In the genomic region with DNA sequence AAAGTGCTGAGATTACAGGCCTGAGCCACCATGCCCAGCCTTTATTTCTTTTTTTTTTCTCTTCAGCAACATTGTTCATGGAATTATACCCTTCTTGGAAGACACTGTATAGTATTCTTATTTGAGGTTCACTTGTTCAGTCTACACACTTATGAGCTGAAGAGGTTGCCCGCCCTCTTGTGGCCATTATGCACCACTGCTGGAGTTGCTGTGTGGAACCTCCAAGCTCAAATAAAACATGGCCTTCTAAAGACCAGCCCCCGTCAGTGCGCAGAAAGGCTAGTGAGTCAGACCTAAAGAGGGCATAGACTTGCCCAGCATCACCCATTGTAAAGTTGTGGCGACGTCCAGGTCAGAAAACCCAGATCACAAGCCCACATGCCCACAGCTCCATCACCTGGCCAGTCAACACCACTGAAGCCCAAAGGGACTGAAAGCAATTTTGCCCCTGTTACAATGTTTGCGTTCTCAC, we compare ENCODE assay signal across 8 cellular contexts. TPM values are rescaled to one million over a fixed set of nuclear protein-coding genes. Genes with fewer than 3 reads are reported as not detected.
DNase-seq lines count a peak whose midpoint lies in the region; FAIRE-seq and TF ChIP-seq lines count a peak whose summit lies in the region.

No MANE protein-coding gene starts in this region.

- H3K79me2 ChIP-seq in H1 (ENCODE audit: control insufficient read depth in 1 of 2, insufficient read depth in 2 of 2, low read length in 2 of 2), result no peaks in the 10 kb centered on the region

- TF ChIP-seq RAD21 in H1 (IDR thresholded peaks at IDR 0.05 in 1 of 2, conservative IDR thresholded peaks at IDR 0.05 in 1 of 2; ENCODE audit: low read depth in 2 of 2, low read length in 2 of 2), result peak; percentile 76 to 80

- H3K27ac Mint-ChIP-seq in activated CD4-positive, alpha-beta memory T cell treated with anti-CD3 and anti-CD28 coated beads for 36 hours, result no peak overlapping the region
- no peak overlapping the region for H3K27ac Mint-ChIP-seq in mesothelial cell of epicardium

- no peak overlapping the region for H3K56ac ChIP-seq in H1 (replicated peaks; ENCODE audit: insufficient read length, low read depth, low read length)

- H3K9me3 Mint-ChIP-seq in activated CD4-positive, alpha-beta memory T cell treated with anti-CD3 and anti-CD28 coated beads for 36 hours, result no peaks in the 10 kb centered on the region
- no peaks in the 10 kb centered on the region for H3K9me3 Mint-ChIP-seq in mesothelial cell of epicardium

- H3K79me1 ChIP-seq in H1 (ENCODE audit: low read depth, low read length), result no peaks in the 10 kb centered on the region

- H4K20me1 ChIP-seq in H1 (replicated peaks in 1 of 2; ENCODE audit: control insufficient read depth in 1 of 2, insufficient read depth in 2 of 2, low read length in 2 of 2), result no peaks in the 10 kb centered on the region

- no peak for TF ChIP-seq POLR2A in H1 (IDR thresholded peaks at IDR 0.05; ENCODE audit: control extremely low read depth in 1 of 2, low read depth in 2 of 2, low read length in 2 of 2)

- H4K8ac ChIP-seq in H1 (ENCODE audit: extremely low read depth, insufficient read depth, low read length), result no peak overlapping the region

- no peaks in the 10 kb centered on the region for H3K36me3 ChIP-seq in H1 (ENCODE audit: control insufficient read depth in 2 of 4, insufficient read depth in 4 of 4, low read length in 3 of 4)

- in situ Hi-C loops in GM13977 (cut with MboI; ENCODE audit: low pct_unique_long_range_greater_than_20kb, low sequenced_read_pairs, unreplicated experiment), result no loop called here

- H4K5ac ChIP-seq in H1 (ENCODE audit: insufficient read length, low read depth, low read length), result no peak overlapping the region

- no peaks in the 10 kb centered on the region for H3K36me3 Mint-ChIP-seq in activated CD4-positive, alpha-beta memory T cell treated with anti-CD3 and anti-CD28 coated beads for 36 hours
- no peaks in the 10 kb centered on the region for H3K36me3 Mint-ChIP-seq in mesothelial cell of epicardium

- H2BK15ac ChIP-seq in H1 (ENCODE audit: low read length), result 0 out of 2 replicates have a peak overlapping the region, but pooled peaks have one; percentile 29

- WGBS in H1 (ENCODE audit: extremely low coverage in 1 of 2, insufficient coverage in 1 of 2, insufficient read length in 1 of 2, insufficient replicate concordance in 2 of 2, low coverage in 1 of 2, low lambda C conversion rate in 2 of 2, missing lambda C conversion rate in 1 of 2), 2 experiments, result 22% methylated on average over 6 of the region's 6 CpGs; no CpG with 5 or more reads in 1 of the 2 experiments

- H3K4ac ChIP-seq in H1 (replicated peaks; ENCODE audit: insufficient read length, low read depth, low read length), result no peak overlapping the region

- CTCF ChIA-PET in activated CD4-positive, alpha-beta memory T cell treated with anti-CD3 and anti-CD28 coated beads for 36 hours (lab: Charles Lee), result interaction anchor here (0.6 to 3.3 kb wide), 54 partner anchors 8 to 1130 kb away, joined by 3 to 71 read pairs (median 4); a partner anchor contains a TSS
- CTCF ChIA-PET in H1 (lab: Charles Lee; ENCODE audit: partially characterized antibody), result interaction anchor here (0.6 to 5.4 kb wide), 44 partner anchors 8 to 512 kb away, joined by 3 to 73 read pairs (median 4); a partner anchor contains a TSS

- DNase-seq in GM13977 (ENCODE audit: low spot score) (peak; percentile 74), HL-60 (ENCODE audit: low read depth in 1 of 2, low spot score in 1 of 2) (peak; percentile 48 to 71), NCI-H82 (lab: John Stamatoyannopoulos, UW) (peak; percentile 92), H1 (ENCODE audit: low read depth in 1 of 2, low spot score in 2 of 2) (peak in 1 of 2 experiments; percentile 63), mesothelial cell of epicardium (ENCODE audit: low spot score in 2 of 2, unreplicated experiment in 2 of 2) (peak in 1 of 2 experiments; percentile 57)
- peak; percentile 76 for DNase-seq in activated CD4-positive, alpha-beta memory T cell treated with anti-CD3 and anti-CD28 coated beads for 36 hours
- DNase-seq in stimulated activated CD8-positive, alpha-beta memory T cell treated with anti-CD3 and anti-CD28 coated beads, Interleukin-7, amount 100 ng/mL, for 4 hours (ENCODE audit: low read depth in 2 of 2), result peak; percentile 25 to 43

- H3K18ac ChIP-seq in H1 (ENCODE audit: extremely low read depth, low read length), result peak overlapping the region; percentile 89

- H2BK5ac ChIP-seq in H1 (ENCODE audit: low read depth, low read length), result no peak overlapping the region

- H3K27me3 Mint-ChIP-seq in activated CD4-positive, alpha-beta memory T cell treated with anti-CD3 and anti-CD28 coated beads for 36 hours, result no peaks in the 10 kb centered on the region
- no peaks in the 10 kb centered on the region for H3K27me3 Mint-ChIP-seq in mesothelial cell of epicardium (ENCODE audit: low read depth)

- no peak overlapping the region for H3K23ac ChIP-seq in H1 (ENCODE audit: insufficient read length)

- H3K4me2 ChIP-seq in H1 (ENCODE audit: insufficient read depth in 1 of 2, low read depth in 2 of 2, low read length in 2 of 2), result peak overlapping the region in 1 of 2 experiments; percentile 54; a peak in 2 of 4 replicates

- 0 out of 2 replicates have a peak overlapping the region, but pooled peaks have one; percentile 50 for H2BK12ac ChIP-seq in H1 (ENCODE audit: low read depth, low read length)

- peaks cover 1% of the 10 kb centered on the region for H3K4me1 Mint-ChIP-seq in activated CD4-positive, alpha-beta memory T cell treated with anti-CD3 and anti-CD28 coated beads for 36 hours (ENCODE audit: low read depth)
- peaks cover 7% of the 10 kb centered on the region for H3K4me1 Mint-ChIP-seq in mesothelial cell of epicardium

- H2AFZ ChIP-seq in H1 (ENCODE audit: low read length), result peak overlapping the region; percentile 76; the same call in 1 of the 2 replicates

- FAIRE-seq in A204.1 (lab: Jason Lieb, UNC) (peak; percentile 91), H1 (lab: Jason Lieb, UNC) (peak; percentile 93)

- H3K27ac ChIP-seq in HL-60 (replicated peaks) (no peak overlapping the region), H1 (ENCODE audit: low read depth, low read length) (no peak overlapping the region)

- 0 out of 2 replicates have a peak overlapping the region, but pooled peaks have one; percentile 72 for H2BK20ac ChIP-seq in H1 (ENCODE audit: low read length)

- H4K91ac ChIP-seq in H1 (replicated peaks; ENCODE audit: insufficient read length, low read length), result no peak overlapping the region

- peaks cover 3 to 11% (median 7%) of the 10 kb centered on the region in 4 experiments; a peak in 6 of 7 replicates for H3K4me1 ChIP-seq in H1 (replicated peaks in 1 of 4; ENCODE audit: control insufficient read depth in 3 of 4, insufficient read depth in 4 of 4, low read length in 3 of 4)

- no peaks in the 10 kb centered on the region for H3K9me3 ChIP-seq in H1 (ENCODE audit: insufficient read depth in 2 of 2, low read depth in 1 of 2, low read length in 1 of 2)

- intact Hi-C loops in activated CD4-positive, alpha-beta memory T cell treated with anti-CD3 and anti-CD28 coated beads for 36 hours (cut with micrococcal nuclease), result loop anchor here (1.0 to 2.0 kb wide), 5 partner anchors 25 to 186 kb away; a partner anchor contains a TSS

- no peak overlapping the region for H3K4me3 Mint-ChIP-seq in activated CD4-positive, alpha-beta memory T cell treated with anti-CD3 and anti-CD28 coated beads for 36 hours
- no peak overlapping the region for H3K4me3 Mint-ChIP-seq in mesothelial cell of epicardium

- no peak overlapping the region for H3K14ac ChIP-seq in H1 (ENCODE audit: insufficient read length)

- no peaks in the 10 kb centered on the region for H3K23me2 ChIP-seq in H1 (ENCODE audit: low read depth, low read length)

- TF ChIP-seq EP300 in H1 (IDR thresholded peaks at IDR 0.05; ENCODE audit: borderline replicate concordance in 1 of 2, low read depth in 2 of 2, low read length in 2 of 2), result no peak

- H3K4me3 ChIP-seq in HL-60 (replicated peaks; ENCODE audit: insufficient read depth, low read length), result no peak overlapping the region
- H3K4me3 ChIP-seq in H1 (ENCODE audit: extremely low read depth in 1 of 4, insufficient read depth in 2 of 4, low read depth in 3 of 4, low read length in 4 of 4), result peak overlapping the region in 1 of 4 experiments; percentile 7; a peak in 1 of 8 replicates

- H3K27me3 ChIP-seq in HL-60 (ENCODE audit: insufficient read depth, poor library complexity, severe bottlenecking), result no peaks in the 10 kb centered on the region
- H3K27me3 ChIP-seq in H1 (replicated peaks in 1 of 4; ENCODE audit: control insufficient read depth in 3 of 4, extremely low read depth in 1 of 4, insufficient read depth in 3 of 4, low read length in 3 of 4), result no peaks in the 10 kb centered on the region

- POLR2A ChIA-PET in activated CD4-positive, alpha-beta memory T cell treated with anti-CD3 and anti-CD28 coated beads for 36 hours (lab: Charles Lee), result interaction anchor here (0.6 to 1.1 kb wide), 2 partner anchors 24 to 159 kb away, joined by 3 read pairs; no protein-coding TSS in a partner anchor
- POLR2A ChIA-PET in H1 (lab: Charles Lee; ENCODE audit: partially characterized antibody), result interaction anchor here (0.7 to 2.2 kb wide), 9 partner anchors 11 to 100 kb away, joined by 3 to 16 read pairs (median 4); a partner anchor contains a TSS

- H2BK120ac ChIP-seq in H1 (replicated peaks; ENCODE audit: low read depth, low read length), result no peak overlapping the region

- no peak overlapping the region for H2AK5ac ChIP-seq in H1 (ENCODE audit: low read depth, low read length)

- TF ChIP-seq CTCF in GM13977 (IDR thresholded peaks at IDR 0.05; ENCODE audit: extremely low read depth, insufficient read depth, missing control alignments) (peak; percentile 97), HL-60 (IDR thresholded peaks at IDR 0.05; ENCODE audit: insufficient read depth, low read length) (peak; percentile 97), H1 (IDR thresholded peaks at IDR 0.05; ENCODE audit: control extremely low read depth in 1 of 3, insufficient read depth in 1 of 3, low read depth in 1 of 3, low read length in 3 of 3) (peak; percentile 72 to 95 (median 76)), mesothelial cell of epicardium (IDR thresholded peaks at IDR 0.05; ENCODE audit: unreplicated experiment) (peak; percentile 82)

- no peak overlapping the region for H3K9ac ChIP-seq in H1 (replicated peaks in 1 of 4; ENCODE audit: extremely low read depth in 1 of 4, low read depth in 3 of 4, low read length in 3 of 4)

RNA-seq across cellular contexts. Expression of a gene that starts 20.4 kb away (rescaled TPM):
- total RNA-seq in activated CD4-positive, alpha-beta memory T cell treated with anti-CD3 and anti-CD28 coated beads for 36 hours, result under 1 TPM; 0.21 to 0.27 TPM
- total RNA-seq in H1 (2021; fragmentation: NEBNext Ultra II Directional; extraction: Animal tissue kit (Norgen Biotek cat#: 25700)), result 3.5 and 5.1 TPM in 2 replicates
- polyA plus RNA-seq in H1 (2011; rRNA removed), result 4.9 and 6.4 TPM in 2 replicates
- 6.1 TPM for polyA plus RNA-seq in H1 (2011; cell fraction: cytosol; rRNA removed)
- polyA plus RNA-seq in H1 (2011; cell fraction: nucleus; rRNA removed), result 6.6 TPM
- polyA plus RNA-seq in H1 (2012, experiment 1 of 2), result 2.9 to 3.5 TPM (median 3.1 TPM) in 4 replicates
- polyA plus RNA-seq in H1 (2012, experiment 2 of 2), result 1.8 TPM
- polyA plus RNA-seq in H1 (2013, experiment 1 of 2), result 1.8 TPM
- polyA plus RNA-seq in H1 (2013, experiment 2 of 2), result 1.7 TPM
- polyA minus RNA-seq in H1 (2011; rRNA and poly(A)+ RNA removed), result 2.8 and 4.2 TPM in 2 replicates
- polyA minus RNA-seq in H1 (2011; cell fraction: cytosol; rRNA and poly(A)+ RNA removed), result 3.0 TPM
- polyA minus RNA-seq in H1 (2011; cell fraction: nucleus; rRNA and poly(A)+ RNA removed), result 6.4 TPM
- total RNA-seq in mesothelial cell of epicardium, result 2.1 to 2.8 TPM (median 2.6 TPM) in 3 replicates

RNA-seq across cellular contexts. Expression of a gene that starts 24.1 kb away (rescaled TPM):
- total RNA-seq in activated CD4-positive, alpha-beta memory T cell treated with anti-CD3 and anti-CD28 coated beads for 36 hours, result 10 to 100 TPM; 64.9 to 65.0 TPM
- 47.9 and 50.3 TPM in 2 replicates for total RNA-seq in H1 (2021; fragmentation: NEBNext Ultra II Directional; extraction: Animal tissue kit (Norgen Biotek cat#: 25700))
- polyA plus RNA-seq in H1 (2011; rRNA removed), result 42.4 and 43.5 TPM in 2 replicates
- polyA plus RNA-seq in H1 (2011; cell fraction: cytosol; rRNA removed), result 29.6 TPM
- 74.0 TPM for polyA plus RNA-seq in H1 (2011; cell fraction: nucleus; rRNA removed)
- polyA plus RNA-seq in H1 (2012, experiment 1 of 2), result 35.3 to 52.0 TPM (median 47.8 TPM) in 4 replicates
- polyA plus RNA-seq in H1 (2012, experiment 2 of 2), result 25.3 TPM
- 18.8 TPM for polyA plus RNA-seq in H1 (2013, experiment 1 of 2)
- polyA plus RNA-seq in H1 (2013, experiment 2 of 2), result 19.3 TPM
- polyA minus RNA-seq in H1 (2011; rRNA and poly(A)+ RNA removed), result 45.8 and 56.7 TPM in 2 replicates
- 32.2 TPM for polyA minus RNA-seq in H1 (2011; cell fraction: cytosol; rRNA and poly(A)+ RNA removed)
- polyA minus RNA-seq in H1 (2011; cell fraction: nucleus; rRNA and poly(A)+ RNA removed), result 32.2 TPM
- total RNA-seq in mesothelial cell of epicardium, result 11.2 to 12.2 TPM (median 11.7 TPM) in 3 replicates

RNA-seq across cellular contexts. Expression of a gene that starts 25.3 kb away (rescaled TPM):
- total RNA-seq in activated CD4-positive, alpha-beta memory T cell treated with anti-CD3 and anti-CD28 coated beads for 36 hours, result 10 to 100 TPM; 43.6 to 44.1 TPM
- 37.6 and 40.3 TPM in 2 replicates for total RNA-seq in H1 (2021; fragmentation: NEBNext Ultra II Directional; extraction: Animal tissue kit (Norgen Biotek cat#: 25700))
- 28.0 and 32.2 TPM in 2 replicates for polyA plus RNA-seq in H1 (2011; rRNA removed)
- polyA plus RNA-seq in H1 (2011; cell fraction: cytosol; rRNA removed), result 34.6 TPM
- 68.2 TPM for polyA plus RNA-seq in H1 (2011; cell fraction: nucleus; rRNA removed)
- 31.3 to 38.7 TPM (median 36.3 TPM) in 4 replicates for polyA plus RNA-seq in H1 (2012, experiment 1 of 2)
- 56.5 TPM for polyA plus RNA-seq in H1 (2012, experiment 2 of 2)
- polyA plus RNA-seq in H1 (2013, experiment 1 of 2), result 44.3 TPM
- 47.1 TPM for polyA plus RNA-seq in H1 (2013, experiment 2 of 2)
- polyA minus RNA-seq in H1 (2011; rRNA and poly(A)+ RNA removed), result 34.4 and 37.8 TPM in 2 replicates
- polyA minus RNA-seq in H1 (2011; cell fraction: cytosol; rRNA and poly(A)+ RNA removed), result 18.9 TPM
- polyA minus RNA-seq in H1 (2011; cell fraction: nucleus; rRNA and poly(A)+ RNA removed), result 25.3 TPM
- total RNA-seq in mesothelial cell of epicardium, result 87.1 to 95.6 TPM (median 91.6 TPM) in 3 replicates

RNA-seq across cellular contexts. Expression of a gene that starts 47.2 kb away (rescaled TPM):
- total RNA-seq in activated CD4-positive, alpha-beta memory T cell treated with anti-CD3 and anti-CD28 coated beads for 36 hours, result not detected
- not detected in 2 replicates for total RNA-seq in H1 (2021; fragmentation: NEBNext Ultra II Directional; extraction: Animal tissue kit (Norgen Biotek cat#: 25700))
- polyA plus RNA-seq in H1 (2011; rRNA removed), result not detected in 2 replicates
- polyA plus RNA-seq in H1 (2011; cell fraction: cytosol; rRNA removed), result not detected
- polyA plus RNA-seq in H1 (2011; cell fraction: nucleus; rRNA removed), result not detected
- not detected in 4 replicates for polyA plus RNA-seq in H1 (2012, experiment 1 of 2)
- polyA plus RNA-seq in H1 (2012, experiment 2 of 2), result not detected
- polyA plus RNA-seq in H1 (2013, experiment 1 of 2), result not detected
- not detected for polyA plus RNA-seq in H1 (2013, experiment 2 of 2)
- not detected in 2 replicates for polyA minus RNA-seq in H1 (2011; rRNA and poly(A)+ RNA removed)
- polyA minus RNA-seq in H1 (2011; cell fraction: cytosol; rRNA and poly(A)+ RNA removed), result not detected
- polyA minus RNA-seq in H1 (2011; cell fraction: nucleus; rRNA and poly(A)+ RNA removed), result not detected
- total RNA-seq in mesothelial cell of epicardium, result not detected in 3 replicates

RNA-seq across cellular contexts. Expression of a gene that starts 48.6 kb away (rescaled TPM):
- under 1 TPM; 0.53 to 0.83 TPM for total RNA-seq in activated CD4-positive, alpha-beta memory T cell treated with anti-CD3 and anti-CD28 coated beads for 36 hours
- total RNA-seq in H1 (2021; fragmentation: NEBNext Ultra II Directional; extraction: Animal tissue kit (Norgen Biotek cat#: 25700)), result not detected in 2 replicates
- 0.05 and 0.14 TPM in 2 replicates for polyA plus RNA-seq in H1 (2011; rRNA removed)
- polyA plus RNA-seq in H1 (2011; cell fraction: cytosol; rRNA removed), result 0.21 TPM
- polyA plus RNA-seq in H1 (2011; cell fraction: nucleus; rRNA removed), result 0.46 TPM
- 0.27 TPM in 1 of 4 replicates, not detected in the others for polyA plus RNA-seq in H1 (2012, experiment 1 of 2)
- not detected for polyA plus RNA-seq in H1 (2012, experiment 2 of 2)
- not detected for polyA plus RNA-seq in H1 (2013, experiment 1 of 2)
- polyA plus RNA-seq in H1 (2013, experiment 2 of 2), result not detected
- polyA minus RNA-seq in H1 (2011; rRNA and poly(A)+ RNA removed), result 0.38 and 0.63 TPM in 2 replicates
- not detected for polyA minus RNA-seq in H1 (2011; cell fraction: cytosol; rRNA and poly(A)+ RNA removed)
- polyA minus RNA-seq in H1 (2011; cell fraction: nucleus; rRNA and poly(A)+ RNA removed), result not detected
- total RNA-seq in mesothelial cell of epicardium, result 0.51 to 0.63 TPM (median 0.52 TPM) in 3 replicates
